1 cellular context compared by ENCODE assay signal in genomic region chr17:38415250-38416194, GRCh38.
TF ChIP-seq lines count a peak whose summit lies in the region.

No MANE protein-coding gene starts in this region.

TF ChIP-seq in HepG2, 621 proteins besides CTCF, POLR2A, EP300 and RAD21 (continued from another document and continues in another):
- TF ChIP-seq, protein P1, sequence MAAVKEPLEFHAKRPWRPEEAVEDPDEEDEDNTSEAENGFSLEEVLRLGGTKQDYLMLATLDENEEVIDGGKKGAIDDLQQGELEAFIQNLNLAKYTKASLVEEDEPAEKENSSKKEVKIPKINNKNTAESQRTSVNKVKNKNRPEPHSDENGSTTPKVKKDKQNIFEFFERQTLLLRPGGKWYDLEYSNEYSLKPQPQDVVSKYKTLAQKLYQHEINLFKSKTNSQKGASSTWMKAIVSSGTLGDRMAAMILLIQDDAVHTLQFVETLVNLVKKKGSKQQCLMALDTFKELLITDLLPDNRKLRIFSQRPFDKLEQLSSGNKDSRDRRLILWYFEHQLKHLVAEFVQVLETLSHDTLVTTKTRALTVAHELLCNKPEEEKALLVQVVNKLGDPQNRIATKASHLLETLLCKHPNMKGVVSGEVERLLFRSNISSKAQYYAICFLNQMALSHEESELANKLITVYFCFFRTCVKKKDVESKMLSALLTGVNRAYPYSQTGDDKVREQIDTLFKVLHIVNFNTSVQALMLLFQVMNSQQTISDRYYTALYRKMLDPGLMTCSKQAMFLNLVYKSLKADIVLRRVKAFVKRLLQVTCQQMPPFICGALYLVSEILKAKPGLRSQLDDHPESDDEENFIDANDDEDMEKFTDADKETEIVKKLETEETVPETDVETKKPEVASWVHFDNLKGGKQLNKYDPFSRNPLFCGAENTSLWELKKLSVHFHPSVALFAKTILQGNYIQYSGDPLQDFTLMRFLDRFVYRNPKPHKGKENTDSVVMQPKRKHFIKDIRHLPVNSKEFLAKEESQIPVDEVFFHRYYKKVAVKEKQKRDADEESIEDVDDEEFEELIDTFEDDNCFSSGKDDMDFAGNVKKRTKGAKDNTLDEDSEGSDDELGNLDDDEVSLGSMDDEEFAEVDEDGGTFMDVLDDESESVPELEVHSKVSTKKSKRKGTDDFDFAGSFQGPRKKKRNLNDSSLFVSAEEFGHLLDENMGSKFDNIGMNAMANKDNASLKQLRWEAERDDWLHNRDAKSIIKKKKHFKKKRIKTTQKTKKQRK (IDR thresholded peaks at IDR 0.05; ENCODE audit: low read length) = no peak
- TF ChIP-seq GABPA (IDR thresholded peaks at IDR 0.05; ENCODE audit: low read depth, low read length) = no peak
- peak; percentile 51 for TF ChIP-seq GABPA (CRISPR knock-in tag; IDR thresholded peaks at IDR 0.05; ENCODE audit: low read depth)
- TF ChIP-seq MAFF (IDR thresholded peaks at IDR 0.05; ENCODE audit: low read depth, low read length) = no peak
- TF ChIP-seq RBM39 (IDR thresholded peaks at IDR 0.05; ENCODE audit: low read depth, low read length, poor library complexity, severe bottlenecking) = peak; percentile 80
- TF ChIP-seq SNAPC4 (CRISPR knock-in tag; IDR thresholded peaks at IDR 0.05) = peak; percentile 79
- TF ChIP-seq TRIM22 (IDR thresholded peaks at IDR 0.05) = no peak
- TF ChIP-seq, protein P2, sequence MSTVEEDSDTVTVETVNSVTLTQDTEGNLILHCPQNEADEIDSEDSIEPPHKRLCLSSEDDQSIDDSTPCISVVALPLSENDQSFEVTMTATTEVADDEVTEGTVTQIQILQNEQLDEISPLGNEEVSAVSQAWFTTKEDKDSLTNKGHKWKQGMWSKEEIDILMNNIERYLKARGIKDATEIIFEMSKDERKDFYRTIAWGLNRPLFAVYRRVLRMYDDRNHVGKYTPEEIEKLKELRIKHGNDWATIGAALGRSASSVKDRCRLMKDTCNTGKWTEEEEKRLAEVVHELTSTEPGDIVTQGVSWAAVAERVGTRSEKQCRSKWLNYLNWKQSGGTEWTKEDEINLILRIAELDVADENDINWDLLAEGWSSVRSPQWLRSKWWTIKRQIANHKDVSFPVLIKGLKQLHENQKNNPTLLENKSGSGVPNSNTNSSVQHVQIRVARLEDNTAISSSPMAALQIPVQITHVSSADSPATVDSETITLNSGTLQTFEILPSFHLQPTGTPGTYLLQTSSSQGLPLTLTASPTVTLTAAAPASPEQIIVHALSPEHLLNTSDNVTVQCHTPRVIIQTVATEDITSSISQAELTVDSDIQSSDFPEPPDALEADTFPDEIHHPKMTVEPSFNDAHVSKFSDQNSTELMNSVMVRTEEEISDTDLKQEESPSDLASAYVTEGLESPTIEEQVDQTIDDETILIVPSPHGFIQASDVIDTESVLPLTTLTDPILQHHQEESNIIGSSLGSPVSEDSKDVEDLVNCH (CRISPR knock-in tag; IDR thresholded peaks at IDR 0.05) = no peak; the same call in 1 of the 2 replicates
- TF ChIP-seq ARHGAP35 (CRISPR knock-in tag; IDR thresholded peaks at IDR 0.05; ENCODE audit: borderline replicate concordance) = no peak
- TF ChIP-seq MTF1 (CRISPR knock-in tag; IDR thresholded peaks at IDR 0.05) = 0 out of 2 replicates have a peak, but pooled peaks have one; percentile 79
- no peak for TF ChIP-seq ZNF839 (CRISPR knock-in tag; IDR thresholded peaks at IDR 0.05; ENCODE audit: borderline replicate concordance)
- peak; percentile 92 for TF ChIP-seq ZNF350 (CRISPR knock-in tag; IDR thresholded peaks at IDR 0.05; ENCODE audit: borderline replicate concordance, low read depth)
- TF ChIP-seq ZMYM2 (CRISPR knock-in tag; IDR thresholded peaks at IDR 0.05) = no peak
- TF ChIP-seq ZBTB21 (CRISPR knock-in tag; IDR thresholded peaks at IDR 0.05) = no peak
- no peak for TF ChIP-seq MIER3 (CRISPR knock-in tag; IDR thresholded peaks at IDR 0.05; ENCODE audit: borderline replicate concordance)
- TF ChIP-seq PTBP1 (IDR thresholded peaks at IDR 0.05; ENCODE audit: low read depth, low read length, poor library complexity, severe bottlenecking) = no peak
- no peak for TF ChIP-seq ZNF382 (CRISPR knock-in tag; IDR thresholded peaks at IDR 0.05; ENCODE audit: borderline replicate concordance)
- TF ChIP-seq MEIS1 (CRISPR knock-in tag; IDR thresholded peaks at IDR 0.05; ENCODE audit: borderline replicate concordance) = no peak; the same call in 1 of the 2 replicates
- peak; percentile 84; the same call in 1 of the 2 replicates for TF ChIP-seq ATF5 (CRISPR knock-in tag; IDR thresholded peaks at IDR 0.05; ENCODE audit: low read depth)
- no peak for TF ChIP-seq ZNF234 (CRISPR knock-in tag; conservative IDR thresholded peaks at IDR 0.05)
- TF ChIP-seq TBX3 (IDR thresholded peaks at IDR 0.05; ENCODE audit: borderline replicate concordance) = 0 out of 2 replicates have a peak, but pooled peaks have one; percentile 26
- TF ChIP-seq, protein P3, sequence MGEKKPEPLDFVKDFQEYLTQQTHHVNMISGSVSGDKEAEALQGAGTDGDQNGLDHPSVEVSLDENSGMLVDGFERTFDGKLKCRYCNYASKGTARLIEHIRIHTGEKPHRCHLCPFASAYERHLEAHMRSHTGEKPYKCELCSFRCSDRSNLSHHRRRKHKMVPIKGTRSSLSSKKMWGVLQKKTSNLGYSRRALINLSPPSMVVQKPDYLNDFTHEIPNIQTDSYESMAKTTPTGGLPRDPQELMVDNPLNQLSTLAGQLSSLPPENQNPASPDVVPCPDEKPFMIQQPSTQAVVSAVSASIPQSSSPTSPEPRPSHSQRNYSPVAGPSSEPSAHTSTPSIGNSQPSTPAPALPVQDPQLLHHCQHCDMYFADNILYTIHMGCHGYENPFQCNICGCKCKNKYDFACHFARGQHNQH (CRISPR knock-in tag; IDR thresholded peaks at IDR 0.05) = no peak; the same call in 1 of the 2 replicates
- TF ChIP-seq SUZ12 (IDR thresholded peaks at IDR 0.05; ENCODE audit: low read depth, low read length) = no peak
- TF ChIP-seq HIC2 (CRISPR knock-in tag; IDR thresholded peaks at IDR 0.05; ENCODE audit: low read depth) = no peak; the same call in 1 of the 2 replicates
- TF ChIP-seq ZSCAN5A (CRISPR knock-in tag; IDR thresholded peaks at IDR 0.05; ENCODE audit: borderline replicate concordance) = no peak
- TF ChIP-seq ZFX (CRISPR knock-in tag; IDR thresholded peaks at IDR 0.05; ENCODE audit: low read depth) = peak; percentile 96
- TF ChIP-seq, protein P4, sequence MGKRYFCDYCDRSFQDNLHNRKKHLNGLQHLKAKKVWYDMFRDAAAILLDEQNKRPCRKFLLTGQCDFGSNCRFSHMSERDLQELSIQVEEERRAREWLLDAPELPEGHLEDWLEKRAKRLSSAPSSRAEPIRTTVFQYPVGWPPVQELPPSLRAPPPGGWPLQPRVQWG (CRISPR knock-in tag; IDR thresholded peaks at IDR 0.05; ENCODE audit: borderline replicate concordance, low read depth) = no peak
- TF ChIP-seq ZBTB8A (CRISPR knock-in tag; IDR thresholded peaks at IDR 0.05; ENCODE audit: borderline replicate concordance, low read depth) = no peak; the same call in 1 of the 2 replicates
- TF ChIP-seq, protein P5, sequence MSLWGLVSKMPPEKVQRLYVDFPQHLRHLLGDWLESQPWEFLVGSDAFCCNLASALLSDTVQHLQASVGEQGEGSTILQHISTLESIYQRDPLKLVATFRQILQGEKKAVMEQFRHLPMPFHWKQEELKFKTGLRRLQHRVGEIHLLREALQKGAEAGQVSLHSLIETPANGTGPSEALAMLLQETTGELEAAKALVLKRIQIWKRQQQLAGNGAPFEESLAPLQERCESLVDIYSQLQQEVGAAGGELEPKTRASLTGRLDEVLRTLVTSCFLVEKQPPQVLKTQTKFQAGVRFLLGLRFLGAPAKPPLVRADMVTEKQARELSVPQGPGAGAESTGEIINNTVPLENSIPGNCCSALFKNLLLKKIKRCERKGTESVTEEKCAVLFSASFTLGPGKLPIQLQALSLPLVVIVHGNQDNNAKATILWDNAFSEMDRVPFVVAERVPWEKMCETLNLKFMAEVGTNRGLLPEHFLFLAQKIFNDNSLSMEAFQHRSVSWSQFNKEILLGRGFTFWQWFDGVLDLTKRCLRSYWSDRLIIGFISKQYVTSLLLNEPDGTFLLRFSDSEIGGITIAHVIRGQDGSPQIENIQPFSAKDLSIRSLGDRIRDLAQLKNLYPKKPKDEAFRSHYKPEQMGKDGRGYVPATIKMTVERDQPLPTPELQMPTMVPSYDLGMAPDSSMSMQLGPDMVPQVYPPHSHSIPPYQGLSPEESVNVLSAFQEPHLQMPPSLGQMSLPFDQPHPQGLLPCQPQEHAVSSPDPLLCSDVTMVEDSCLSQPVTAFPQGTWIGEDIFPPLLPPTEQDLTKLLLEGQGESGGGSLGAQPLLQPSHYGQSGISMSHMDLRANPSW (CRISPR knock-in tag; IDR thresholded peaks at IDR 0.05; ENCODE audit: borderline replicate concordance) = peak; percentile 57; the same call in 1 of the 2 replicates
